Comparison of ENCODE assay signal across 10 cellular contexts in genomic region chr20:38870733-38871559, GRCh38. TPM values are rescaled to one million over a fixed set of nuclear protein-coding genes. Genes with fewer than 3 reads are reported as not detected.
DNase-seq lines count a peak whose midpoint lies in the region; ATAC-seq and TF ChIP-seq lines count a peak whose summit lies in the region.
"Had no signal": no experiment of that assay in that cellular context is flagged by ENCODE, and none has a peak within 500 bp of the region (broad histone marks: within the 10 kb centered on the region; RNA-seq: fewer than 3 reads in every experiment).

No MANE protein-coding gene starts in this region.

- H3K36me3 ChIP-seq in esophagus muscularis mucosa: no peaks in the 10 kb centered on the region
- H3K36me3 ChIP-seq: neutrophil had no signal

- H3K27me3 ChIP-seq in foreskin keratinocyte (no peaks in the 10 kb centered on the region), esophagus muscularis mucosa (peaks cover 0 to 52% (median 0%) of the 10 kb centered on the region in 4 donors)

- H3K4me1 ChIP-seq in foreskin keratinocyte (no peaks in the 10 kb centered on the region), esophagus muscularis mucosa (peaks cover 5 to 26% (median 14%) of the 10 kb centered on the region in 4 donors)

- TF ChIP-seq POLR2A in esophagus muscularis mucosa (IDR thresholded peaks at IDR 0.05; ENCODE audit: low read depth): no peak

- no peak overlapping the region for H3K4me3 ChIP-seq in esophagus muscularis mucosa
- H3K4me3 ChIP-seq: coronary artery had no signal

- TF ChIP-seq EP300 in esophagus muscularis mucosa (IDR thresholded peaks at IDR 0.05): no peak

- intact Hi-C loops in esophagus muscularis mucosa (cut with DNase I): no loop called here

- TF ChIP-seq CTCF in foreskin keratinocyte (conservative IDR thresholded peaks at IDR 0.05) (no peak), esophagus muscularis mucosa (IDR thresholded peaks at IDR 0.05) (no peak)

- no peak overlapping the region for H3K27ac ChIP-seq in foreskin keratinocyte
- H3K27ac ChIP-seq in substantia nigra (ENCODE audit: low read depth, low read length, poor library complexity, severe bottlenecking): peak overlapping the region; percentile 46
- no peak overlapping the region for H3K27ac ChIP-seq in esophagus muscularis mucosa (replicated peaks in 1 of 4)
- H3K27ac ChIP-seq: neutrophil had no signal

- peak; percentile 53 for DNase-seq in activated naive CD4-positive, alpha-beta T cell treated with Interleukin-2 at 50 U/mL for 16 hours
- no peak for DNase-seq in activated naive CD4-positive, alpha-beta T cell treated with anti-CD3 and anti-CD28 coated beads, Interleukin-2, amount 50 U/mL, for 16 hours
- peak; percentile 54 to 64 for DNase-seq in activated CD4-positive, alpha-beta T cell treated with anti-CD3 and anti-CD28 coated beads for 4 hours
- DNase-seq in foreskin keratinocyte (peak; percentile 37 to 67), substantia nigra (lab: John Stamatoyannopoulos, UW) (no peak), esophagus muscularis mucosa (ENCODE audit: extremely low spot score) (no peak), NCI-H345 treated with DMSO at 0.1 percent for 48 hours (lab: John Stamatoyannopoulos, UW; ENCODE audit: unreplicated experiment) (no peak)

- 66% methylated on average over 12 of the region's 12 CpGs for WGBS in esophagus muscularis mucosa

- H3K9me3 ChIP-seq in esophagus muscularis mucosa: peaks cover 0 to 5% (median 0%) of the 10 kb centered on the region in 4 donors
- H3K9me3 ChIP-seq: neutrophil had no signal

- ATAC-seq in foreskin keratinocyte (peak; percentile 95), HG02852 (IDR thresholded peaks at IDR 0.05; ENCODE audit: unreplicated experiment) (no peak)

RNA-seq across cellular contexts. Expression of gene FAM83D, which starts 55.3 kb away (rescaled TPM):
- total RNA-seq in foreskin keratinocyte (38.1 and 51.8 TPM in 2 replicates), esophagus muscularis mucosa (100 to 1,000 TPM in 3 of 4 donors, 10 to 100 TPM in 1; 93.9 to 311 (median 211) TPM)
- 24.9 and 36.6 TPM in 2 replicates for polyA plus RNA-seq in foreskin keratinocyte

Comparison
In these comparisons a context has a peak if more than half of its experiments do, and no peak if none do; other contexts are left out.
1. DNase-seq: peak in activated naive CD4-positive, alpha-beta T cell treated with Interleukin-2 at 50 U/mL for 16 hours (single experiment), activated CD4-positive, alpha-beta T cell treated with anti-CD3 and anti-CD28 coated beads for 4 hours (2 of 2) and foreskin keratinocyte (2 of 2); none in activated naive CD4-positive, alpha-beta T cell treated with anti-CD3 and anti-CD28 coated beads, Interleukin-2, amount 50 U/mL, for 16 hours (single experiment), substantia nigra (0 of 49), esophagus muscularis mucosa (single experiment) and NCI-H345 treated with DMSO at 0.1 percent for 48 hours (single experiment).